ENCODE assay signal across 31 cellular contexts in genomic region chr21:29789393-29789792, GRCh38.
"Had no signal": no experiment of that assay in that cellular context is flagged by ENCODE, and none has a peak within 500 bp of the region (broad histone marks: within the 10 kb centered on the region; RNA-seq: fewer than 3 reads in every experiment).

No MANE protein-coding gene starts in this region.

- H3K9me3 Mint-ChIP-seq: nephron progenitor cell; neural crest cell; stimulated activated memory B cell treated with anti-CD40 and anti-IgM and Interleukin-4, amounts not matched to agents 10 μg/mL and 1 μg/mL and 100 μg/mL, for 72 hours; stimulated activated naive CD8-positive, alpha-beta T cell treated with anti-CD3 and anti-CD28 coated beads, Interleukin-15, amount 100 ng/mL, for 72 hours had no signal

- H3K36me3 ChIP-seq: neutrophil, pancreas, spleen, suprapubic skin, tibial artery, transverse colon, upper lobe of left lung, uterus had no signal

- H3K27me3 ChIP-seq: neutrophil, pancreas, spleen, suprapubic skin, testis, tibial artery, transverse colon, upper lobe of left lung, uterus had no signal

- ATAC-seq: naive thymus-derived CD8-positive, alpha-beta T cell; natural killer cell treated with Interleukin-12 subunit alpha and Interleukin-12 subunit beta and Interleukin-15 and Interleukin-18, amount 100 ng/mL, for 72 hours; pancreas; psoas muscle; right cardiac atrium; sciatic nerve; stimulated activated naive CD8-positive, alpha-beta T cell treated with anti-CD3 and anti-CD28 coated beads, Interleukin-15, amount 100 ng/mL, for 72 hours; stimulated activated naive CD8-positive, alpha-beta T cell treated with anti-CD3 and anti-CD28 coated beads, Interleukin-15, Interleukin-2, amounts not matched to agents 100 U/mL and 50 U/mL, for 24 hours had no signal

- H3K9me3 ChIP-seq: neutrophil, pancreas, psoas muscle, spleen, suprapubic skin, testis, tibial artery, transverse colon, upper lobe of left lung, uterus had no signal

- H3K27ac ChIP-seq: neutrophil, pancreas, psoas muscle, skin epidermis, spleen, suprapubic skin, testis, tibial artery, transverse colon, upper lobe of left lung, uterus had no signal

- H3K4me2 ChIP-seq: smooth muscle cell had no signal

- H3K4me3 Mint-ChIP-seq: naive B cell; naive thymus-derived CD8-positive, alpha-beta T cell; natural killer cell treated with Interleukin-12 subunit alpha and Interleukin-12 subunit beta and Interleukin-15 and Interleukin-18, amount 100 ng/mL, for 72 hours; nephron progenitor cell; neural crest cell; stimulated activated memory B cell treated with anti-CD40 and anti-IgM and Interleukin-4, amounts not matched to agents 10 μg/mL and 1 μg/mL and 100 μg/mL, for 72 hours; stimulated activated naive CD8-positive, alpha-beta T cell treated with anti-CD3 and anti-CD28 coated beads, Interleukin-15, amount 100 ng/mL, for 72 hours had no signal

- H3K36me3 Mint-ChIP-seq: naive B cell; naive thymus-derived CD8-positive, alpha-beta T cell; natural killer cell treated with Interleukin-12 subunit alpha and Interleukin-12 subunit beta and Interleukin-15 and Interleukin-18, amount 100 ng/mL, for 72 hours; stimulated activated memory B cell treated with anti-CD40 and anti-IgM and Interleukin-4, amounts not matched to agents 10 μg/mL and 1 μg/mL and 100 μg/mL, for 72 hours had no signal

- H3K27ac Mint-ChIP-seq: naive B cell; naive thymus-derived CD8-positive, alpha-beta T cell; natural killer cell treated with Interleukin-12 subunit alpha and Interleukin-12 subunit beta and Interleukin-15 and Interleukin-18, amount 100 ng/mL, for 72 hours; nephron progenitor cell; progenitor cell of endocrine pancreas; stimulated activated memory B cell treated with anti-CD40 and anti-IgM and Interleukin-4, amounts not matched to agents 10 μg/mL and 1 μg/mL and 100 μg/mL, for 72 hours had no signal

- H3K4me1 ChIP-seq: psoas muscle, spleen, suprapubic skin, testis, tibial artery, transverse colon, upper lobe of left lung, uterus had no signal

- H3K4me1 Mint-ChIP-seq: naive B cell; naive thymus-derived CD8-positive, alpha-beta T cell; stimulated activated memory B cell treated with anti-CD40 and anti-IgM and Interleukin-4, amounts not matched to agents 10 μg/mL and 1 μg/mL and 100 μg/mL, for 72 hours; stimulated activated naive CD8-positive, alpha-beta T cell treated with anti-CD3 and anti-CD28 coated beads, Interleukin-15, amount 100 ng/mL, for 72 hours had no signal

- FAIRE-seq: pancreas had no signal

- H3K27me3 Mint-ChIP-seq: naive B cell; natural killer cell treated with Interleukin-12 subunit alpha and Interleukin-12 subunit beta and Interleukin-15 and Interleukin-18, amount 100 ng/mL, for 72 hours; stimulated activated memory B cell treated with anti-CD40 and anti-IgM and Interleukin-4, amounts not matched to agents 10 μg/mL and 1 μg/mL and 100 μg/mL, for 72 hours had no signal

- DNase-seq: naive B cell; naive thymus-derived CD8-positive, alpha-beta T cell; nephron progenitor cell; nucleus accumbens; pancreas; psoas muscle; right cardiac atrium; spleen; stimulated activated CD4-positive, alpha-beta T cell treated with anti-CD3 and anti-CD28 coated beads, Interleukin-12 subunit alpha, Interleukin-12 subunit beta, amount 100 ng/mL, for 4 hours; stimulated activated CD4-positive, alpha-beta T cell treated with anti-CD3 and anti-CD28 coated beads, Interleukin-1b, Interleukin-23, amount 100 ng/mL, for 48 hours; stimulated activated CD4-positive, alpha-beta T cell treated with anti-CD3 and anti-CD28 coated beads, Interleukin-4, amount 100 ng/mL, for 1 hour; stimulated activated CD4-positive, alpha-beta T cell treated with anti-CD3 and anti-CD28 coated beads, Interleukin-4, amount 100 ng/mL, for 4 hours; stimulated activated CD8-positive, alpha-beta memory T cell treated with anti-CD3 and anti-CD28 coated beads, Interleukin-4, amount 100 ng/mL, for 48 hours; stimulated activated naive CD4-positive, alpha-beta T cell; stimulated activated naive CD8-positive, alpha-beta T cell treated with anti-CD3 and anti-CD28 coated beads, Interleukin-15, amount 100 ng/mL, for 72 hours; stimulated activated naive CD8-positive, alpha-beta T cell treated with anti-CD3 and anti-CD28 coated beads, Interleukin-15, Interleukin-2, amounts not matched to agents 100 U/mL and 50 U/mL, for 24 hours; substantia nigra; testis; tibial artery; transverse colon; upper lobe of left lung; uterus had no signal

- H3K4me3 ChIP-seq: pancreas, psoas muscle, skin epidermis, smooth muscle cell, spleen, suprapubic skin, testis, tibial artery, transverse colon, upper lobe of left lung, uterus had no signal
